Comparison of ENCODE assay signal across 1 cellular context in genomic region chr9:83281306-83282255, GRCh38.
TF ChIP-seq lines count a peak whose summit lies in the region.

No MANE protein-coding gene starts in this region.

TF ChIP-seq in GM23338, 12 proteins besides CTCF, POLR2A, EP300 and RAD21 (continued from another document):
- TF ChIP-seq, protein P1, sequence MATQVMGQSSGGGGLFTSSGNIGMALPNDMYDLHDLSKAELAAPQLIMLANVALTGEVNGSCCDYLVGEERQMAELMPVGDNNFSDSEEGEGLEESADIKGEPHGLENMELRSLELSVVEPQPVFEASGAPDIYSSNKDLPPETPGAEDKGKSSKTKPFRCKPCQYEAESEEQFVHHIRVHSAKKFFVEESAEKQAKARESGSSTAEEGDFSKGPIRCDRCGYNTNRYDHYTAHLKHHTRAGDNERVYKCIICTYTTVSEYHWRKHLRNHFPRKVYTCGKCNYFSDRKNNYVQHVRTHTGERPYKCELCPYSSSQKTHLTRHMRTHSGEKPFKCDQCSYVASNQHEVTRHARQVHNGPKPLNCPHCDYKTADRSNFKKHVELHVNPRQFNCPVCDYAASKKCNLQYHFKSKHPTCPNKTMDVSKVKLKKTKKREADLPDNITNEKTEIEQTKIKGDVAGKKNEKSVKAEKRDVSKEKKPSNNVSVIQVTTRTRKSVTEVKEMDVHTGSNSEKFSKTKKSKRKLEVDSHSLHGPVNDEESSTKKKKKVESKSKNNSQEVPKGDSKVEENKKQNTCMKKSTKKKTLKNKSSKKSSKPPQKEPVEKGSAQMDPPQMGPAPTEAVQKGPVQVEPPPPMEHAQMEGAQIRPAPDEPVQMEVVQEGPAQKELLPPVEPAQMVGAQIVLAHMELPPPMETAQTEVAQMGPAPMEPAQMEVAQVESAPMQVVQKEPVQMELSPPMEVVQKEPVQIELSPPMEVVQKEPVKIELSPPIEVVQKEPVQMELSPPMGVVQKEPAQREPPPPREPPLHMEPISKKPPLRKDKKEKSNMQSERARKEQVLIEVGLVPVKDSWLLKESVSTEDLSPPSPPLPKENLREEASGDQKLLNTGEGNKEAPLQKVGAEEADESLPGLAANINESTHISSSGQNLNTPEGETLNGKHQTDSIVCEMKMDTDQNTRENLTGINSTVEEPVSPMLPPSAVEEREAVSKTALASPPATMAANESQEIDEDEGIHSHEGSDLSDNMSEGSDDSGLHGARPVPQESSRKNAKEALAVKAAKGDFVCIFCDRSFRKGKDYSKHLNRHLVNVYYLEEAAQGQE (IDR thresholded peaks at IDR 0.05; ENCODE audit: unreplicated experiment) = no peak
- TF ChIP-seq NANOG (IDR thresholded peaks at IDR 0.05; ENCODE audit: borderline replicate concordance) = no peak
TF ChIP-seq in GM23338: peak in this region for 0.
